Comparison of ENCODE assay signal across 9 cellular contexts in the genomic region with DNA sequence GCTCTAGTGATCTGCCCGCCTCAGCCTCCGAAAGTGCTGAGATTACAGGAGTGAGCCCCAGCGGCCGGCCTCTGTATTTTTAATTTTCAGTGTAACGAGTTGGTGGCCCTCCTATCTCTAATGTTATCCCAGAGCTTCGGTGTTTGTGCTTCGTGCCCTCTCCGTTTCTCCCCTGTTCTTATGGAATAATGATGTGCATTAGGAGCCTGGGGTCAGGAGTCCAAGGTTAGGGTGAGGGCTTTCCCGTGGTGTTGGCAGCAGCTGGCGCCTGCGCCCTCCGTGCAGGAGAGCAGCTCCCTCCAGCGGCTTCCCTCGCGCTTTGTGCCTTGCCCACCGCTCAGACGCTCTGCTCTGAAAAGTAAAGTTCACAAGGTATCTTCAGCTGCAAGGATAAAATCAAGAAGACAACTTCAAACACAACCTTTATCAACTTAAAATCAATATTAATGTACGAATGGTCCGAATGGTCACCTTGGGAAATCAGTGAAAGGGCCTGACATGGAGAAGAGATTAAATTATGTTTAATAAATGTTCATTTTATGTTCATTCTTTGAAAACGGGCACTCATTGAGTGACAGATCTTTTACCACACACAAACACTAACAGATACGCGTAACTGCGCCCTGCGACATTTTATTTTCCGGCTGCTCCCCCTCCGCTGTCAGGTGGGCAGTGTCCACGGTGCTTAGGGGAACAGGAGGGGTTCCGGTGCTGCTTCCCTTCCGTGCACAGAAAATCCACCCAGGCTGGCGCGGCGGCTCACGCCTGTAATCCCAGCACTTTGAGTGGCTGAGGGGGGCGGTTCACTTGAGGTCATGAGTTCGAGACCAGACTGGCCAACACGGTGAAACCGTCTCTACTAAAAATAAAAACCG.
DNase-seq lines count a peak whose midpoint lies in the region; ATAC-seq, FAIRE-seq and TF ChIP-seq lines count a peak whose summit lies in the region.
"Had no signal": no experiment of that assay in that cellular context is flagged by ENCODE, and none has a peak within 500 bp of the region (broad histone marks: within the 10 kb centered on the region; RNA-seq: fewer than 3 reads in every experiment).

No MANE protein-coding gene starts in this region.

- intact Hi-C loops in Right ventricle myocardium inferior (cut with DNase I): loop anchor here (5.0 to 10.0 kb wide), 3 partner anchors 111 to 443 kb away; a partner anchor contains a TSS
- intact Hi-C loops in cardiac septum (cut with DNase I): loop anchor here (5.0 to 10.0 kb wide), 2 partner anchors 76 to 443 kb away; no protein-coding TSS in a partner anchor
- intact Hi-C loops in kidney (cut with DNase I): no loop called here

- no peak for FAIRE-seq in kidney (lab: Jason Lieb, UNC)

- TF ChIP-seq CTCF in brain (conservative IDR thresholded peaks at IDR 0.05): no peak
- TF ChIP-seq CTCF in kidney (IDR thresholded peaks at IDR 0.05; ENCODE audit: borderline replicate concordance, extremely low read depth, insufficient read depth): peak; percentile 36

- H3K4me1 Mint-ChIP-seq in T-helper 17 cell (peaks cover 9% of the 10 kb centered on the region), brain (peaks cover 9% of the 10 kb centered on the region)

- H3K27ac ChIP-seq in kidney (ENCODE audit: low read depth in 2 of 2, low read length in 2 of 2): no peak overlapping the region

- H3K36me3 Mint-ChIP-seq in T-helper 17 cell (ENCODE audit: low read depth): peaks cover 3% of the 10 kb centered on the region
- no peaks in the 10 kb centered on the region for H3K36me3 Mint-ChIP-seq in brain

- peaks cover 0 to 12% (median 6%) of the 10 kb centered on the region in 5 experiments for H3K9me3 Mint-ChIP-seq in brain

- H3K4me1 ChIP-seq in kidney (ENCODE audit: control insufficient read depth in 1 of 2, insufficient read depth in 1 of 2, low read depth in 1 of 2, low read length in 2 of 2): peaks cover 0 to 4% of the 10 kb centered on the region in 2 donors

- H3K27ac Mint-ChIP-seq in T-helper 17 cell: peak overlapping the region; percentile 39
- H3K27ac Mint-ChIP-seq in brain: no peak overlapping the region

- H3K9me3 ChIP-seq in T-helper 17 cell (ENCODE audit: control insufficient read depth, low read length, poor library complexity, severe bottlenecking): no peaks in the 10 kb centered on the region
- no peaks in the 10 kb centered on the region for H3K9me3 ChIP-seq in kidney (ENCODE audit: control insufficient read depth in 1 of 2, low read length in 2 of 2)

- peak overlapping the region; percentile 93 for H3K4me3 Mint-ChIP-seq in T-helper 17 cell
- H3K4me3 Mint-ChIP-seq in brain: peak overlapping the region in 3 of 5 experiments; percentile 17 to 57 (median 32)

- peak overlapping the region in 1 of 2 donors; percentile 29 for H3K4me3 ChIP-seq in kidney (ENCODE audit: low read length in 2 of 2)

- ATAC-seq in Right ventricle myocardium inferior (peak; percentile 83), T-helper 17 cell (peak; percentile 54), GM19395 (IDR thresholded peaks at IDR 0.05; ENCODE audit: unreplicated experiment) (no peak), GM21390 (IDR thresholded peaks at IDR 0.05; ENCODE audit: unreplicated experiment) (no peak)

- H3K27me3 Mint-ChIP-seq in T-helper 17 cell: no peaks in the 10 kb centered on the region
- peaks cover 14% of the 10 kb centered on the region for H3K27me3 Mint-ChIP-seq in brain

- no peaks in the 10 kb centered on the region for H3K36me3 ChIP-seq in kidney (ENCODE audit: control insufficient read depth in 1 of 2, insufficient read depth in 2 of 2, low read length in 2 of 2)
- H3K36me3 ChIP-seq: BLaER1 treated with 17β-estradiol and CSF1 and Interleukin-3, amounts not matched to agents 10 nM and 100 nM had no signal

- H3K9ac ChIP-seq in kidney (ENCODE audit: low read length in 2 of 2): no peak overlapping the region

- DNase-seq in Right ventricle myocardium inferior (ENCODE audit: missing footprints): peak; percentile 83
- no peak for DNase-seq in cardiac septum (ENCODE audit: low spot score)
- peak in 2 of 3 donors; percentile 18 to 20 for DNase-seq in T-helper 17 cell
- DNase-seq in kidney: peak; percentile 85
- DNase-seq in stimulated activated CD4-positive, alpha-beta T cell treated with anti-CD3 and anti-CD28 coated beads, TNF-alpha, amount 100 ng/mL, for 24 hours (ENCODE audit: low read depth in 3 of 3): peak in 2 of 3 experiments; percentile 19 to 35

Comparison
In these comparisons a context has a peak if more than half of its experiments do, and no peak if none do; other contexts are left out.
1. ATAC-seq: peak in Right ventricle myocardium inferior (single experiment) and T-helper 17 cell (single experiment); none in GM19395 (single experiment) and GM21390 (single experiment).